Comparison of ENCODE assay signal across 29 cellular contexts in genomic region chr16:27828671-27829070, GRCh38.
"Had no signal": no experiment of that assay in that cellular context is flagged by ENCODE, and none has a peak within 500 bp of the region (broad histone marks: within the 10 kb centered on the region; RNA-seq: fewer than 3 reads in every experiment).

No MANE protein-coding gene starts in this region.

- H3K27ac Mint-ChIP-seq: activated CD4-positive, alpha-beta memory T cell treated with anti-CD3 and anti-CD28 coated beads for 36 hours; activated naive CD8-positive, alpha-beta T cell treated with anti-CD3 and anti-CD28 coated beads for 36 hours; activated T-helper 1 cell treated with anti-CD3 and anti-CD28 coated beads, Interleukin-12 subunit alpha, Interleukin-12 subunit beta, Interleukin-2, Interleukin-4 antibody, amounts not matched to agents 30 ng/mL and 10 ng/mL and 1 ng/mL, durations not matched to agents 14 hours and 24 hours and 36 hours; T-helper 1 cell treated with Interleukin-12 subunit alpha and Interleukin-12 subunit beta and Interleukin-4 antibody, amounts not matched to agents 30 μg/mL and 1 μg/mL, for 36 hours; T-helper 2 cell treated with Interferon-gamma antibody and Interleukin-4, amounts not matched to agents 5 μg/mL and 100 μg/mL, for 36 hours; WTC11 had no signal

- ATAC-seq: activated CD4-positive, CD25-positive, alpha-beta regulatory T cell treated with anti-CD3 and anti-CD28 coated beads, Interleukin-2, amount 50 U/mL, for 24 hours; activated T-cell treated with anti-CD3 and anti-CD28 coated beads, Interleukin-2, amount 50 U/mL, for 4 hours; Panc1; WTC11 had no signal

- H3K9me3 ChIP-seq: SK-N-SH had no signal

- H3K27me3 ChIP-seq: brain microvascular endothelial cell had no signal

- H3K4me1 Mint-ChIP-seq: activated naive CD8-positive, alpha-beta T cell treated with anti-CD3 and anti-CD28 coated beads for 36 hours; WTC11 had no signal

- H3K4me3 ChIP-seq: SJSA1 had no signal

- H3K36me3 ChIP-seq: brain microvascular endothelial cell, SJSA1 had no signal

- H3K9me3 Mint-ChIP-seq: T-helper 2 cell treated with Interferon-gamma antibody and Interleukin-4, amounts not matched to agents 5 μg/mL and 100 μg/mL, for 36 hours had no signal

- H3K36me3 Mint-ChIP-seq: activated naive CD8-positive, alpha-beta T cell treated with anti-CD3 and anti-CD28 coated beads for 36 hours had no signal

- H3K27ac ChIP-seq: brain microvascular endothelial cell, SJSA1 had no signal

- H3K4me3 Mint-ChIP-seq: activated CD4-positive, alpha-beta memory T cell treated with anti-CD3 and anti-CD28 coated beads for 36 hours; activated naive CD8-positive, alpha-beta T cell treated with anti-CD3 and anti-CD28 coated beads for 36 hours; activated T-cell treated with anti-CD3 and anti-CD28 coated beads, Interleukin-2, amount 50 U/mL, for 4 hours; activated T-helper 1 cell treated with anti-CD3 and anti-CD28 coated beads, Interleukin-12 subunit alpha, Interleukin-12 subunit beta, Interleukin-2, Interleukin-4 antibody, amounts not matched to agents 30 ng/mL and 10 ng/mL and 1 ng/mL, durations not matched to agents 14 hours and 24 hours and 36 hours; T-helper 1 cell treated with Interleukin-12 subunit alpha and Interleukin-12 subunit beta and Interleukin-4 antibody, amounts not matched to agents 30 μg/mL and 1 μg/mL, for 36 hours; T-helper 2 cell treated with Interferon-gamma antibody and Interleukin-4, amounts not matched to agents 5 μg/mL and 100 μg/mL, for 36 hours; WTC11 had no signal

- DNase-seq: activated CD4-positive, alpha-beta memory T cell treated with anti-CD3 and anti-CD28 coated beads for 36 hours; activated CD4-positive, alpha-beta T cell treated with anti-CD3 and anti-CD28 coated beads for 4 hours; activated CD4-positive, alpha-beta T cell treated with anti-CD3 and anti-CD28 coated beads, Interleukin-2, amount 50 U/mL, for 1 hour; activated CD8-positive, alpha-beta memory T cell treated with anti-CD3 and anti-CD28 coated beads, Interleukin-2, amount 50 U/mL, for 4 hours; activated naive CD4-positive, alpha-beta T cell; activated naive CD4-positive, alpha-beta T cell treated with anti-CD3 and anti-CD28 coated beads, Interleukin-2, amount 50 U/mL, for 16 hours; activated naive CD8-positive, alpha-beta T cell treated with anti-CD3 and anti-CD28 coated beads for 36 hours; activated T-cell treated with anti-CD3 and anti-CD28 coated beads for 4 hours; activated T-cell treated with anti-CD3 and anti-CD28 coated beads, Interleukin-2, amount 50 U/mL, for 4 hours; amniotic stem cell; brain microvascular endothelial cell; central memory CD4-positive, alpha-beta T cell; Karpas-422; NCI-H1105 treated with DMSO at 0.1 percent for 48 hours; NCI-H1436; NCI-H1694; NCI-H1930; NCI-H2081 treated with DMSO at 0.1 percent for 48 hours; NCI-H345; NCI-H524 treated with DMSO at 0.1 percent for 48 hours; SHP77; SK-N-SH had no signal

- H3K4me1 ChIP-seq: SJSA1 had no signal
